In the genomic region with DNA sequence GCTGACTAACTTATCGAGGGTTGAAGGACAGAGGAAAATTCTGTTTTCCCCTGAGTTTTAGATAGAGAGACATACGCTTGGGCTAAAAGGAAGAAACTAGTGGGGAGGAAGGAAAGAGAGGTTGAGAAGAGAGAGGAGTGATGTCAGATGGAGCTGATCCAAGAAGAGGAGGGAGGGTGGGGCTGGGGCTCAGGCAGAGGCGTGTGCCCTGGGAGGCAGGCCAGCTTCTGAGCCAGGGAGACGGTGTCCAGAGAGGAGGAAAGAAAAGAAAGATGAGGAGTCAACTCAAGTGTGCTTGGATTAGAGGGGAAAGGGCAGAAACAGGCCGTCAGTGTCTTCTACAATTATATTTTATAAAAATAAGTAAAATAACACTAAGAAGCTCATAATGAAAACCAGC, we compare ENCODE assay signal across 13 cellular contexts. TPM values are rescaled to one million over a fixed set of nuclear protein-coding genes. Genes with fewer than 3 reads are reported as not detected.
DNase-seq lines count a peak whose midpoint lies in the region; ATAC-seq, FAIRE-seq and TF ChIP-seq lines count a peak whose summit lies in the region.
"Had no signal": no experiment of that assay in that cellular context is flagged by ENCODE, and none has a peak within 500 bp of the region (broad histone marks: within the 10 kb centered on the region; RNA-seq: fewer than 3 reads in every experiment).

No MANE protein-coding gene starts in this region.

- TF ChIP-seq EP300 in ovary (IDR thresholded peaks at IDR 0.05): no peak

- TF ChIP-seq CTCF in fibroblast of lung (conservative IDR thresholded peaks at IDR 0.05 in 1 of 2, IDR thresholded peaks at IDR 0.05 in 1 of 2; ENCODE audit: low read depth in 1 of 2, low read length in 2 of 2): no peak
- no peak for TF ChIP-seq CTCF in ovary (IDR thresholded peaks at IDR 0.05)

- H3K27ac ChIP-seq in BLaER1: no peak overlapping the region
- peak overlapping the region; percentile 34 for H3K27ac ChIP-seq in fibroblast of lung (ENCODE audit: insufficient read depth, low read length)
- H3K27ac ChIP-seq in ovary: peak overlapping the region; percentile 66 to 88

- intact Hi-C loops in ovary (cut with DNase I): loop anchor here in 1 of 4 donors (10.0 kb wide), 2 partner anchors 48 to 138 kb away; no protein-coding TSS in a partner anchor

- H3K9me3 ChIP-seq in BLaER1 (no peaks in the 10 kb centered on the region), fibroblast of lung (ENCODE audit: control insufficient read depth, insufficient read depth, low read depth, low read length) (no peaks in the 10 kb centered on the region), ovary (no peaks in the 10 kb centered on the region)

- H3K4me3 ChIP-seq in BLaER1 (no peak overlapping the region), fibroblast of lung (replicated peaks in 1 of 4; ENCODE audit: control extremely low read depth in 1 of 4, insufficient read depth in 1 of 4, low read depth in 3 of 4, low read length in 4 of 4) (no peak overlapping the region), ovary (no peak overlapping the region)

- H3K9ac ChIP-seq in BLaER1 (no peak overlapping the region), fibroblast of lung (ENCODE audit: insufficient read depth, low read length) (no peak overlapping the region)

- H3K27me3 ChIP-seq in BLaER1: peaks cover 35% of the 10 kb centered on the region
- no peaks in the 10 kb centered on the region for H3K27me3 ChIP-seq in fibroblast of lung (ENCODE audit: control insufficient read depth, insufficient read depth, low read length)
- H3K27me3 ChIP-seq in ovary: no peaks in the 10 kb centered on the region

- peak overlapping the region; percentile 72 for H3K4me2 ChIP-seq in BLaER1
- H3K4me2 ChIP-seq in fibroblast of lung (ENCODE audit: extremely low read depth, insufficient read depth, low read length): peak overlapping the region; percentile 52

- DNase-seq in RPMI7951 (ENCODE audit: low read depth) (peak; percentile 54), fibroblast of lung (ENCODE audit: low read depth in 2 of 2) (peak; percentile 61 to 86), ovary (peak; percentile 83 to 89 (median 87)), NCI-H510A treated with DMSO at 0.1 percent for 48 hours (lab: John Stamatoyannopoulos, UW) (no peak), GM19239 (ENCODE audit: insufficient read length, low spot score) (no peak)
- DNase-seq: activated gamma-delta T cell treated with Interleukin-2 at 50 U/mL for 16 hours; CD4-positive, CD25-positive, alpha-beta regulatory T cell; NCI-H526; nephron progenitor cell had no signal

- H3K4me1 ChIP-seq in BLaER1 (peaks cover 70% of the 10 kb centered on the region), fibroblast of lung (ENCODE audit: control insufficient read depth, extremely low read depth, insufficient read depth, low read length) (peaks cover 11% of the 10 kb centered on the region), ovary (ENCODE audit: insufficient read depth) (peaks cover 11% of the 10 kb centered on the region)

- H4K20me1 ChIP-seq in BLaER1 (no peaks in the 10 kb centered on the region), fibroblast of lung (ENCODE audit: control insufficient read depth, extremely low read depth, insufficient read depth, low read length) (no peaks in the 10 kb centered on the region)

- FAIRE-seq in GM19239 (lab: Jason Lieb, UNC): no peak
- FAIRE-seq: GM18507 had no signal

- ATAC-seq in GM18520 (IDR thresholded peaks at IDR 0.05; ENCODE audit: unreplicated experiment) (no peak), HG03097 (IDR thresholded peaks at IDR 0.05; ENCODE audit: low FRiP score, unreplicated experiment) (no peak)

- H3K79me2 ChIP-seq in fibroblast of lung (ENCODE audit: control insufficient read depth, insufficient read depth, low read length): no peaks in the 10 kb centered on the region

- H3K36me3 ChIP-seq in BLaER1 (no peaks in the 10 kb centered on the region), fibroblast of lung (ENCODE audit: control insufficient read depth, insufficient read depth, low read length) (no peaks in the 10 kb centered on the region), ovary (no peaks in the 10 kb centered on the region)

- 1 to 9% (median 2%) methylated on average over 5 of the region's 5 CpGs for WGBS in ovary, 3 donors

- peak; percentile 19 for TF ChIP-seq POLR2A in ovary (IDR thresholded peaks at IDR 0.05)

- peak overlapping the region; percentile 20 for H2AFZ ChIP-seq in fibroblast of lung (ENCODE audit: low read length)

RNA-seq across cellular contexts. Expression of a gene that starts 56.2 kb away (rescaled TPM):
- 5.4 and 8.1 TPM in 2 replicates for total RNA-seq in RPMI7951 (2014; rRNA removed; shearing (Covaris generic))
- total RNA-seq in fibroblast of lung (11.1 and 18.0 TPM in 2 replicates), ovary (10 to 100 TPM; 32.6 to 40.4 (median 34.3) TPM)
- polyA plus RNA-seq in fibroblast of lung (4.1 and 8.7 TPM in 2 replicates), ovary (10 to 100 TPM; 16.5 to 17.1 TPM)
- 6.3 and 12.1 TPM in 2 replicates for polyA plus RNA-seq in fibroblast of lung (2012)
- 3.1 and 10.2 TPM in 2 replicates for polyA minus RNA-seq in fibroblast of lung (ENCODE audit: low replicate concordance)

Comparison
In these comparisons a context has a peak if more than half of its experiments do, and no peak if none do; other contexts are left out.
1. DNase-seq: peak in RPMI7951 (single experiment), fibroblast of lung (2 of 2) and ovary (5 of 5); none in NCI-H510A treated with DMSO at 0.1 percent for 48 hours (single experiment) and GM19239 (single experiment).